ENCODE assay signal across 2 cellular contexts in the genomic region with DNA sequence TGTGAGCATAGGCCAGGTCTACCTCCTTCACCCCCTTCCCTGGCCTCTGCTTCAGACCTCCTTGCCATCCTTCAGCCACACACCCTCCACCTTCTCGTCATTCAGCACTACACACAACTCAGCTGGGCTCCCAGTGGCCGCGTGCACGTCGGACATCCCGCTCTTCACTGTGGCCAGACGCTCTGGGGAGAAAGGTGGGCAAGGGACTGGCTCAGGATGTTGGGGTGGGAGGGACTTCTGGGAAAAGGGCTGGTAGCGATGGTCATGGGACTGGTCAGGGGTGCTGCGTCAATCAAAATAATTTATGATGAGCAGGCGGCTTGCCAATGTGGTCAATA.
TF ChIP-seq lines count a peak whose summit lies in the region.

No MANE protein-coding gene starts in this region.

TF ChIP-seq in K562, 482 proteins besides CTCF, POLR2A, EP300 and RAD21:
- no peak for TF ChIP-seq ZFP36 (IDR thresholded peaks at IDR 0.05; ENCODE audit: low read depth, low read length, partially characterized antibody)
- TF ChIP-seq CSDE1 (IDR thresholded peaks at IDR 0.05) = no peak
- TF ChIP-seq, protein P1, sequence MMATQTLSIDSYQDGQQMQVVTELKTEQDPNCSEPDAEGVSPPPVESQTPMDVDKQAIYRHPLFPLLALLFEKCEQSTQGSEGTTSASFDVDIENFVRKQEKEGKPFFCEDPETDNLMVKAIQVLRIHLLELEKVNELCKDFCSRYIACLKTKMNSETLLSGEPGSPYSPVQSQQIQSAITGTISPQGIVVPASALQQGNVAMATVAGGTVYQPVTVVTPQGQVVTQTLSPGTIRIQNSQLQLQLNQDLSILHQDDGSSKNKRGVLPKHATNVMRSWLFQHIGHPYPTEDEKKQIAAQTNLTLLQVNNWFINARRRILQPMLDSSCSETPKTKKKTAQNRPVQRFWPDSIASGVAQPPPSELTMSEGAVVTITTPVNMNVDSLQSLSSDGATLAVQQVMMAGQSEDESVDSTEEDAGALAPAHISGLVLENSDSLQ (IDR thresholded peaks at IDR 0.05) = peak; percentile 59; the same call in 1 of the 2 replicates

TF ChIP-seq in H1, 55 proteins besides CTCF, POLR2A, EP300 and RAD21:
- TF ChIP-seq EGR1 (IDR thresholded peaks at IDR 0.05; ENCODE audit: borderline replicate concordance, low read depth, low read length) (no peak), TEAD4 (IDR thresholded peaks at IDR 0.05; ENCODE audit: low read depth, low read length) (no peak)
